ENCODE assay signal across 19 cellular contexts in the genomic region with DNA sequence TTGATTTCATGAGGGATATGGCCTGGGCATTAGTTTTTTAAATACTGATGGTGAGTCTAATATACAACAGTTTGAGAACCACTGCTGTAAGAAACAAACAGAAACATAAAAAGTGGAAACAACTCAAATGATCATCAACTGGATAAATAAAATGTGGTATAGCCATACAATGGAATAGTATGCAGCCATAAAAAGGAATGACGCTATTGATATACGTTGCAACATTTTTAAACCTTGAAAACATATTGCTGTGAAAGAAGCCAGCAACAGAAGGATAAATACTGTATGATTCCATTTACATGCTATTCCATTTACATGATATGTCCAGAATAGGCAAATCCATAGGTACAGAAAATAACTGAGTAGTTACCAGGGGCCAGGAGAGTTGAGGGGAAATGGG. TPM values are rescaled to one million over a fixed set of nuclear protein-coding genes. Genes with fewer than 3 reads are reported as not detected.
DNase-seq lines count a peak whose midpoint lies in the region; ATAC-seq, FAIRE-seq and TF ChIP-seq lines count a peak whose summit lies in the region.
"Had no signal": no experiment of that assay in that cellular context is flagged by ENCODE, and none has a peak within 500 bp of the region (broad histone marks: within the 10 kb centered on the region; RNA-seq: fewer than 3 reads in every experiment).

No MANE protein-coding gene starts in this region.

- TF ChIP-seq POLR2A in A549 (IDR thresholded peaks at IDR 0.05; ENCODE audit: low read length), result no peak
- TF ChIP-seq POLR2A in uterus (IDR thresholded peaks at IDR 0.05), result no peak

- H3K36me3 ChIP-seq in lower lobe of right lung, result no peaks in the 10 kb centered on the region
- no peaks in the 10 kb centered on the region for H3K36me3 ChIP-seq in uterus
- H3K36me3 ChIP-seq: esophagus muscularis mucosa, suprapubic skin had no signal

- H3K4me2 ChIP-seq in A549, result no peak overlapping the region
- H3K4me2 ChIP-seq: GM23338 had no signal

- H3K27me3 ChIP-seq in lower lobe of right lung (ENCODE audit: low read depth), result no peaks in the 10 kb centered on the region
- no peaks in the 10 kb centered on the region for H3K27me3 ChIP-seq in uterus
- H3K27me3 ChIP-seq: esophagus muscularis mucosa, SJSA1, suprapubic skin had no signal

- H3K9me3 ChIP-seq in A549 (peaks cover 6% of the 10 kb centered on the region; the same call in 1 of the 3 replicates), lower lobe of right lung (no peaks in the 10 kb centered on the region), uterus (no peaks in the 10 kb centered on the region)
- H3K9me3 ChIP-seq: esophagus muscularis mucosa, SJSA1, suprapubic skin had no signal

- no peak for FAIRE-seq in A549 (lab: Jason Lieb, UNC)
- FAIRE-seq: bronchial epithelial cell, small intestine had no signal

- H3K9me3 Mint-ChIP-seq in CD14-positive monocyte, result peaks cover 0 to 2% (median 0%) of the 10 kb centered on the region in 7 donors
- no peaks in the 10 kb centered on the region for H3K9me3 Mint-ChIP-seq in activated T-helper 17 cell treated with anti-CD3 and anti-CD28 coated beads, Interleukin-2, amount 50 U/mL, for 72 hours

- CTCF ChIA-PET in A549 (lab: Yijun Ruan, JAX), result interaction anchor here (1.6 kb wide), 1 partner anchor 97 kb away, joined by 3 read pairs; no protein-coding TSS in a partner anchor

- peaks cover 81% of the 10 kb centered on the region for H3K4me1 Mint-ChIP-seq in CD14-positive monocyte
- peaks cover 52% of the 10 kb centered on the region for H3K4me1 Mint-ChIP-seq in activated T-helper 17 cell treated with anti-CD3 and anti-CD28 coated beads, Interleukin-2, amount 50 U/mL, for 72 hours

- TF ChIP-seq CTCF in A549 (IDR thresholded peaks at IDR 0.05) (no peak), CD14-positive monocyte (IDR thresholded peaks at IDR 0.05) (no peak), lower lobe of right lung (IDR thresholded peaks at IDR 0.05) (no peak), uterus (IDR thresholded peaks at IDR 0.05) (no peak)

- TF ChIP-seq RAD21 in A549 (conservative IDR thresholded peaks at IDR 0.05 in 1 of 2, IDR thresholded peaks at IDR 0.05 in 1 of 2), result no peak

- peak overlapping the region in 5 of 7 donors; percentile 5 to 57 (median 48) for H3K27ac Mint-ChIP-seq in CD14-positive monocyte
- peak overlapping the region; percentile 75 for H3K27ac Mint-ChIP-seq in activated T-helper 17 cell treated with anti-CD3 and anti-CD28 coated beads, Interleukin-2, amount 50 U/mL, for 72 hours
- H3K27ac Mint-ChIP-seq: GM23338, nephron had no signal

- no peak for ATAC-seq in A549
- ATAC-seq in activated T-helper 17 cell treated with anti-CD3 and anti-CD28 coated beads, Interleukin-2, amount 50 U/mL, for 72 hours (replicated peaks), result no peak
- no peak for ATAC-seq in lower lobe of right lung
- ATAC-seq: GM23338 had no signal

- no peak for TF ChIP-seq EP300 in A549 (IDR thresholded peaks at IDR 0.05)

- POLR2A ChIA-PET in A549 (lab: Yijun Ruan, JAX), result no interaction called here

- H3K4me3 ChIP-seq in A549 (no peak overlapping the region), lower lobe of right lung (no peak overlapping the region), uterus (no peak overlapping the region)
- H3K4me3 ChIP-seq: esophagus muscularis mucosa, GM23338, SJSA1, suprapubic skin had no signal

- intact Hi-C loops in CD14-positive monocyte (cut with micrococcal nuclease), result no loop called here
- intact Hi-C loops in lower lobe of right lung (cut with DNase I), result no loop called here
- intact Hi-C loops in uterus (cut with DNase I; ENCODE audit: low total_unique reads), result no loop called here

- H3K4me1 ChIP-seq in A549 (peaks cover 54% of the 10 kb centered on the region), lower lobe of right lung (peaks cover 87% of the 10 kb centered on the region), uterus (peaks cover 18 to 28% of the 10 kb centered on the region in 2 donors)

- 92% methylated on average over 2 of the region's 2 CpGs for WGBS in A549 (ENCODE audit: missing lambda C conversion rate)

- H3K36me3 Mint-ChIP-seq in CD14-positive monocyte, result peaks cover 9 to 22% of the 10 kb centered on the region in 2 donors
- peaks cover 87% of the 10 kb centered on the region for H3K36me3 Mint-ChIP-seq in activated T-helper 17 cell treated with anti-CD3 and anti-CD28 coated beads, Interleukin-2, amount 50 U/mL, for 72 hours (ENCODE audit: low read depth)

- no peak overlapping the region for H3K4me3 Mint-ChIP-seq in CD14-positive monocyte
- H3K4me3 Mint-ChIP-seq in activated T-helper 17 cell treated with anti-CD3 and anti-CD28 coated beads, Interleukin-2, amount 50 U/mL, for 72 hours, result peak overlapping the region; percentile 61
- H3K4me3 Mint-ChIP-seq: GM23338 had no signal

- no peak overlapping the region for H3K27ac ChIP-seq in A549
- peak overlapping the region; percentile 41 for H3K27ac ChIP-seq in lower lobe of right lung
- no peak overlapping the region for H3K27ac ChIP-seq in uterus
- H3K27ac ChIP-seq: SJSA1, suprapubic skin had no signal

- no peak for DNase-seq in A549 (ENCODE audit: low read depth in 1 of 2, low spot score in 1 of 2)
- no peak for DNase-seq in CD14-positive monocyte (ENCODE audit: low spot score)
- DNase-seq in lower lobe of right lung, result no peak
- no peak for DNase-seq in A172 (ENCODE audit: low spot score)
- no peak for DNase-seq in activated CD8-positive, alpha-beta memory T cell treated with anti-CD3 and anti-CD28 coated beads, Interleukin-2, amount 50 U/mL, for 48 hours
- no peak for DNase-seq in uterus
- DNase-seq: activated CD4-positive, CD25-positive, alpha-beta regulatory T cell treated with anti-CD3 and anti-CD28 coated beads, Interleukin-2, amount 50 U/mL, for 72 hours; NCI-H748 treated with DMSO at 0.1 percent for 48 hours; OCI-M1; small intestine; stimulated activated CD4-positive, alpha-beta T cell treated with anti-CD3 and anti-CD28 coated beads, Interleukin-4, amount 100 ng/mL, for 1 hour had no signal

- no peaks in the 10 kb centered on the region for H3K27me3 Mint-ChIP-seq in CD14-positive monocyte (ENCODE audit: low read depth in 3 of 3)
- H3K27me3 Mint-ChIP-seq in activated T-helper 17 cell treated with anti-CD3 and anti-CD28 coated beads, Interleukin-2, amount 50 U/mL, for 72 hours, result no peaks in the 10 kb centered on the region
- H3K27me3 Mint-ChIP-seq: progenitor cell of endocrine pancreas had no signal

TF ChIP-seq in A549, 52 proteins besides CTCF, POLR2A, EP300 and RAD21:
- TF ChIP-seq KDM1A (IDR thresholded peaks at IDR 0.05; ENCODE audit: low read depth) (peak; percentile 86; the same call in 1 of the 2 replicates), MAFK (IDR thresholded peaks at IDR 0.05; ENCODE audit: partially characterized antibody) (no peak), HOXA7 (CRISPR knock-in tag; IDR thresholded peaks at IDR 0.05) (peak; percentile 29; the same call in 1 of the 2 replicates), CHD4 (IDR thresholded peaks at IDR 0.05; ENCODE audit: borderline replicate concordance) (0 out of 2 replicates have a peak, but pooled peaks have one; percentile 52), FOSB (CRISPR knock-in tag; IDR thresholded peaks at IDR 0.05) (0 out of 2 replicates have a peak, but pooled peaks have one; percentile 39), KDM5A (IDR thresholded peaks at IDR 0.05) (no peak), RCOR1 (IDR thresholded peaks at IDR 0.05; ENCODE audit: low read depth, low read length) (peak; percentile 82; the same call in 1 of the 2 replicates)
- TF ChIP-seq, protein P1, sequence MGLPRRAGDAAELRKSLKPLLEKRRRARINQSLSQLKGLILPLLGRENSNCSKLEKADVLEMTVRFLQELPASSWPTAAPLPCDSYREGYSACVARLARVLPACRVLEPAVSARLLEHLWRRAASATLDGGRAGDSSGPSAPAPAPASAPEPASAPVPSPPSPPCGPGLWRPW (IDR thresholded peaks at IDR 0.05), result no peak

RNA-seq across cellular contexts. Expression of a gene that starts 6.5 kb away (rescaled TPM):
- polyA plus RNA-seq in A549 (2011; rRNA removed), result 146 and 162 TPM in 2 replicates
- polyA plus RNA-seq in A549 (2012; cell fraction: cytosol; rRNA removed), result 39.8 and 49.5 TPM in 2 replicates
- polyA plus RNA-seq in A549 (2012; cell fraction: nucleus; rRNA removed), result 31.1 and 38.8 TPM in 2 replicates
- 61.0 to 65.8 TPM (median 62.0 TPM) in 3 replicates for polyA plus RNA-seq in A549 (2017; fragmentation: RNase III; extraction: RNeasy Plus Mini Kit Qiagen cat#74134 plus additional on column Dnase treatment)
- 168 and 177 TPM in 2 replicates for polyA minus RNA-seq in A549 (2011; rRNA and poly(A)+ RNA removed)
- polyA plus RNA-seq in CD14-positive monocyte, result 10 to 100 TPM; 38.7 to 51.6 TPM
- total RNA-seq in activated T-helper 17 cell treated with anti-CD3 and anti-CD28 coated beads, Interleukin-2, amount 50 U/mL, for 72 hours, result 10 to 100 TPM; 39.3 to 49.4 TPM
- 105 TPM for total RNA-seq in lower lobe of right lung
- 47.1 and 51.1 TPM in 2 replicates for total RNA-seq in A172 (2014; rRNA removed; shearing (Covaris generic))
- total RNA-seq in uterus, result 100 to 1,000 TPM in 1 of 4 donors, 10 to 100 TPM in 3; 53.0 to 148 (median 90.0) TPM

RNA-seq across cellular contexts. Expression of a gene that starts 45.5 kb away (rescaled TPM):
- 250 and 357 TPM in 2 replicates for polyA plus RNA-seq in A549 (2011; rRNA removed)
- polyA plus RNA-seq in A549 (2012; cell fraction: cytosol; rRNA removed), result 101 and 131 TPM in 2 replicates
- polyA plus RNA-seq in A549 (2012; cell fraction: nucleus; rRNA removed), result 27.7 and 52.1 TPM in 2 replicates
- polyA plus RNA-seq in A549 (2017; fragmentation: RNase III; extraction: RNeasy Plus Mini Kit Qiagen cat#74134 plus additional on column Dnase treatment), result 714 to 805 TPM (median 755 TPM) in 3 replicates
- polyA minus RNA-seq in A549 (2011; rRNA and poly(A)+ RNA removed), result 32.7 and 35.5 TPM in 2 replicates
- 10 to 100 TPM; 26.5 to 43.0 TPM for polyA plus RNA-seq in CD14-positive monocyte
- total RNA-seq in activated T-helper 17 cell treated with anti-CD3 and anti-CD28 coated beads, Interleukin-2, amount 50 U/mL, for 72 hours, result 100 to 1,000 TPM; 120 to 260 TPM
- 132 TPM for total RNA-seq in lower lobe of right lung
- total RNA-seq in A172 (2014; rRNA removed; shearing (Covaris generic)), result 37.8 and 41.3 TPM in 2 replicates
- total RNA-seq in uterus, result 100 to 1,000 TPM in 2 of 4 donors, 10 to 100 TPM in 2; 56.4 to 256 (median 107) TPM
